31 cellular contexts compared by ENCODE assay signal in the genomic region with DNA sequence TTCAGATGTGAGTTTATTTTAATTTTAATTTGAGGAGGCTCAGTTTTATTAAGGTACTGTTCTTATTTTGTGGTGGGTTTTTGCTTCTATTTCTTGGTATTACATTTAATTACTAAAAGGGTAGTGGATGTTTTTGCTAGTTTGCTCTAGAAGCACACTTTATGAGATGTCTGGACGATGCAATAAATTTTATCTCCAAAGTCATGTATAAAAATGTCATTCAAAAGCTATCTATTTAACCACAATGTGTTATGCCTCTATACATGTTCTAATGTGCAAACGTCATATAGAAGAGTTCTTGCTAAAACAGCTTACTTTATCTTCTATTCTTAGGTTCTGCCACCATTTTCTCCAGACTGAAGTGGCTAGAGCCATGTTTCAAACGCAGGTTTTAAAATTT. TPM values are rescaled to one million over a fixed set of nuclear protein-coding genes. Genes with fewer than 3 reads are reported as not detected.
"Had no signal": no experiment of that assay in that cellular context is flagged by ENCODE, and none has a peak within 500 bp of the region (broad histone marks: within the 10 kb centered on the region; RNA-seq: fewer than 3 reads in every experiment).

No MANE protein-coding gene starts in this region.

- H3K9me3 ChIP-seq: ascending aorta, breast epithelium, esophagus muscularis mucosa, gastroesophageal sphincter had no signal

- H3K27ac ChIP-seq: ascending aorta, breast epithelium, cardiac muscle cell, coronary artery, esophagus muscularis mucosa, gastroesophageal sphincter had no signal

- H3K9me3 Mint-ChIP-seq: activated CD8-positive, alpha-beta T cell treated with anti-CD3 and anti-CD28 coated beads for 36 hours; activated naive CD4-positive, alpha-beta T cell treated with anti-CD3 and anti-CD28 coated beads, Interleukin-2, amount 10 ng/mL, durations not matched to agents 7 days and 5 days; activated T-cell treated with anti-CD3 and anti-CD28 coated beads, Interleukin-2, amount 50 U/mL, for 24 hours; activated T-cell treated with anti-CD3 and anti-CD28 coated beads, Interleukin-2, amount 50 U/mL, for 72 hours; central memory CD8-positive, alpha-beta T cell; dendritic cell treated with granulocyte-macrophage colony-stimulating factor and Interleukin-4, amounts not matched to agents 40 ng/mL and 50 ng/mL, for 4 days; WTC11 had no signal

- H3K4me1 ChIP-seq: breast epithelium had no signal

- H3K27ac Mint-ChIP-seq: activated CD8-positive, alpha-beta memory T cell treated with anti-CD3 and anti-CD28 coated beads, Interleukin-2, amount 10 ng/mL, durations not matched to agents 7 days and 5 days; activated CD8-positive, alpha-beta T cell treated with anti-CD3 and anti-CD28 coated beads for 36 hours; activated naive CD4-positive, alpha-beta T cell treated with anti-CD3 and anti-CD28 coated beads, Interleukin-2, amount 10 ng/mL, durations not matched to agents 7 days and 5 days; activated naive CD4-positive, alpha-beta T cell treated with anti-CD3 and anti-CD28 coated beads, Interleukin-2, amount 50 U/mL, for 72 hours; activated naive CD8-positive, alpha-beta T cell treated with anti-CD3 and anti-CD28 coated beads, Interleukin-2, amount 10 ng/mL, durations not matched to agents 7 days and 5 days; activated T-cell treated with anti-CD3 and anti-CD28 coated beads, Interleukin-2, amount 50 U/mL, for 24 hours; activated T-cell treated with anti-CD3 and anti-CD28 coated beads, Interleukin-2, amount 50 U/mL, for 72 hours; dendritic cell treated with granulocyte-macrophage colony-stimulating factor and Interleukin-4, amounts not matched to agents 40 ng/mL and 50 ng/mL, for 4 days; WTC11 had no signal

- H3K4me3 ChIP-seq: ascending aorta, breast epithelium, cardiac muscle cell, coronary artery, dorsolateral prefrontal cortex, esophagus muscularis mucosa, gastroesophageal sphincter had no signal

- H3K36me3 ChIP-seq: breast epithelium had no signal

- DNase-seq: activated CD4-positive, alpha-beta T cell treated with anti-CD3 and anti-CD28 coated beads for 1 hour; activated CD4-positive, alpha-beta T cell treated with anti-CD3 and anti-CD28 coated beads for 4 hours; activated CD4-positive, alpha-beta T cell treated with anti-CD3 and anti-CD28 coated beads, Interleukin-2, amount 50 U/mL, for 1 hour; activated CD4-positive, alpha-beta T cell treated with anti-CD3 and anti-CD28 coated beads, Interleukin-2, amount 50 U/mL, for 48 hours; activated CD8-positive, alpha-beta memory T cell treated with anti-CD3 and anti-CD28 coated beads, Interleukin-2, amount 10 ng/mL, durations not matched to agents 7 days and 5 days; activated CD8-positive, alpha-beta memory T cell treated with anti-CD3 and anti-CD28 coated beads, Interleukin-2, amount 50 U/mL, for 4 hours; activated CD8-positive, alpha-beta T cell treated with anti-CD3 and anti-CD28 coated beads for 36 hours; activated gamma-delta T cell; activated naive CD4-positive, alpha-beta T cell; activated naive CD4-positive, alpha-beta T cell treated with anti-CD3 and anti-CD28 coated beads, Interleukin-2, amount 10 ng/mL, durations not matched to agents 7 days and 5 days; activated naive CD8-positive, alpha-beta T cell treated with anti-CD3 and anti-CD28 coated beads, Interleukin-2, amount 10 ng/mL, durations not matched to agents 7 days and 5 days; activated T-cell treated with anti-CD3 and anti-CD28 coated beads for 4 hours; activated T-cell treated with anti-CD3 and anti-CD28 coated beads, Interleukin-2, amount 50 U/mL, for 24 hours; activated T-cell treated with anti-CD3 and anti-CD28 coated beads, Interleukin-2, amount 50 U/mL, for 72 hours; dorsolateral prefrontal cortex; effector memory CD4-positive, alpha-beta T cell; foreskin melanocyte; hypothalamus; T-helper 2 cell had no signal

- H3K4me3 Mint-ChIP-seq: activated CD8-positive, alpha-beta memory T cell treated with anti-CD3 and anti-CD28 coated beads, Interleukin-2, amount 10 ng/mL, durations not matched to agents 7 days and 5 days; activated CD8-positive, alpha-beta T cell treated with anti-CD3 and anti-CD28 coated beads for 36 hours; activated naive CD4-positive, alpha-beta T cell treated with anti-CD3 and anti-CD28 coated beads, Interleukin-2, amount 10 ng/mL, durations not matched to agents 7 days and 5 days; activated naive CD8-positive, alpha-beta T cell treated with anti-CD3 and anti-CD28 coated beads, Interleukin-2, amount 10 ng/mL, durations not matched to agents 7 days and 5 days; activated T-cell treated with anti-CD3 and anti-CD28 coated beads, Interleukin-2, amount 50 U/mL, for 24 hours; activated T-cell treated with anti-CD3 and anti-CD28 coated beads, Interleukin-2, amount 50 U/mL, for 72 hours; central memory CD8-positive, alpha-beta T cell; dendritic cell treated with granulocyte-macrophage colony-stimulating factor and Interleukin-4, amounts not matched to agents 40 ng/mL and 50 ng/mL, for 4 days; WTC11 had no signal

- H3K27me3 ChIP-seq: ascending aorta, breast epithelium, cardiac muscle cell, dorsolateral prefrontal cortex, esophagus muscularis mucosa, gastroesophageal sphincter had no signal

- H3K27me3 Mint-ChIP-seq: activated CD8-positive, alpha-beta memory T cell treated with anti-CD3 and anti-CD28 coated beads, Interleukin-2, amount 10 ng/mL, durations not matched to agents 7 days and 5 days; activated CD8-positive, alpha-beta T cell treated with anti-CD3 and anti-CD28 coated beads for 36 hours; activated naive CD4-positive, alpha-beta T cell treated with anti-CD3 and anti-CD28 coated beads, Interleukin-2, amount 10 ng/mL, durations not matched to agents 7 days and 5 days; activated naive CD8-positive, alpha-beta T cell treated with anti-CD3 and anti-CD28 coated beads, Interleukin-2, amount 10 ng/mL, durations not matched to agents 7 days and 5 days; activated T-cell treated with anti-CD3 and anti-CD28 coated beads, Interleukin-2, amount 50 U/mL, for 24 hours; brain; central memory CD8-positive, alpha-beta T cell; dendritic cell treated with granulocyte-macrophage colony-stimulating factor and Interleukin-4, amounts not matched to agents 40 ng/mL and 50 ng/mL, for 4 days had no signal

RNA-seq across cellular contexts. Expression of a gene that starts 35.8 kb away (rescaled TPM):
- total RNA-seq: activated CD8-positive, alpha-beta memory T cell treated with anti-CD3 and anti-CD28 coated beads for 36 hours had no signal
